11 cellular contexts compared by ENCODE assay signal in the genomic region with DNA sequence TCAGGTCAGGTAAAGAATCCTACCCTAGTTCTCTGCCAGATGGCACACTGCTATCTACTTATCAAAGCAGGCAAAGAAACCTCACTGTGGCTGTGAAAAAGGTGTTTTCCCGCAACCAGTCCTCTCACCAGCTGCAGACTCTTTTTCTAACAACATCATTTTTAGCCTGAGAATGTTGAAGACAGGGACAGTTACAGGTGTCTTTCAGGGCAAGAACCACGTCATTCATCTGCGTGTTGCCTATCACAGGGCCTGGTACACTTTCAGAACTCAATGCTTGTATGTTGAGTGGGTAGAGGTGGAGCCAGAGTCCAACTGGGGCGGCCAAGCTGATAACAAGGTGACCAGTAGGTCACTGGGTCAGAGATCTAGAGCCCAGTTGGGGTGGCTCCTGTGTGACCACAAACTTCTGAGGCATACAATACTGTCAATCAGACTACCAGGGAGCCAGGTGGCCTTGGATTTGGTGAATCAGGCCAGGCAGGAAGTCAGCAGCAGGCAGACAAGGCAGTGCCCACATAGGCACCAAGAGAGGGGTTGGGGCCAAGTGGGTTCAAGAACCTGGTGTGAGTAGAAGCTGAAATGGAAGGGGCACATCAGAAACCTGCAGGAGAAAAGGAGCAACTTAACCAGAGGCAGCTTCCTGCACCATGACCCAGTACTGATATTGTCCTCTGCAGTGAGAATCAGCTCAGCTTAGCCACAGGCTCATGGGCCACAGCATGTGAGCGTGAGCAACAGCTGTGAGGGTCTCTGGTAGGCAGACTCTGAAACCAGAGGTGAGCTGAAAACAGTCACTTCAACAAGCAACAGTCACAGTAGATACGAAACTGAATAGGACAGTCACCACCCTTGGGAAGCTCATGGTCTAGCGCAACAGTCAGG.
DNase-seq lines count a peak whose midpoint lies in the region; ATAC-seq and TF ChIP-seq lines count a peak whose summit lies in the region.
"Had no signal": no experiment of that assay in that cellular context is flagged by ENCODE, and none has a peak within 500 bp of the region (broad histone marks: within the 10 kb centered on the region; RNA-seq: fewer than 3 reads in every experiment).

No MANE protein-coding gene starts in this region.

- H3K79me1 ChIP-seq in neuronal stem cell (ENCODE audit: low read depth, low read length) = no peaks in the 10 kb centered on the region

- H2AFZ ChIP-seq in SU-DHL-6 (ENCODE audit: low read depth, low read length, severe bottlenecking) (no peak overlapping the region), neuronal stem cell (ENCODE audit: low read length) (no peak overlapping the region)

- no peak overlapping the region for H2BK120ac ChIP-seq in neuronal stem cell (ENCODE audit: low read depth, low read length)

- no peak overlapping the region for H3K14ac ChIP-seq in neuronal stem cell (ENCODE audit: low read length)

- H3K36me3 ChIP-seq in SU-DHL-6 (ENCODE audit: low read length) (no peaks in the 10 kb centered on the region), neuronal stem cell (replicated peaks in 1 of 2; ENCODE audit: control insufficient read depth in 2 of 2, insufficient read depth in 2 of 2, low read length in 2 of 2) (peaks cover 0 to 5% of the 10 kb centered on the region in 2 donors), testis (ENCODE audit: low read depth, missing control alignments) (no peaks in the 10 kb centered on the region)

- H3F3A ChIP-seq in SU-DHL-6 (ENCODE audit: insufficient read depth) = no peaks in the 10 kb centered on the region

- peak overlapping the region; percentile 13 for H2AK5ac ChIP-seq in neuronal stem cell (ENCODE audit: low read depth, low read length)

- no peaks in the 10 kb centered on the region for H3K9me3 ChIP-seq in SU-DHL-6 (ENCODE audit: insufficient read depth, low read length)
- H3K9me3 ChIP-seq in neuronal stem cell (replicated peaks in 1 of 2; ENCODE audit: control insufficient read depth in 2 of 2, insufficient read depth in 1 of 2, low read depth in 1 of 2, low read length in 2 of 2) = peaks cover 0 to 1% of the 10 kb centered on the region in 2 donors
- no peaks in the 10 kb centered on the region for H3K9me3 ChIP-seq in testis

- H3K79me2 ChIP-seq in SU-DHL-6 (ENCODE audit: insufficient read depth, low read length) = no peaks in the 10 kb centered on the region

- H2BK15ac ChIP-seq in neuronal stem cell (ENCODE audit: low read length) = no peak overlapping the region

- TF ChIP-seq POLR2A in testis (IDR thresholded peaks at IDR 0.05) = no peak

- peak; percentile 17 for DNase-seq in activated gamma-delta T cell treated with Interleukin-2 at 50 U/mL for 16 hours
- DNase-seq in activated gamma-delta T cell (lab: John Stamatoyannopoulos, UW) = no peak
- DNase-seq in neuronal stem cell (ENCODE audit: low spot score) = no peak
- no peak for DNase-seq in KBM-7
- DNase-seq in testis = no peak
- DNase-seq: dorsolateral prefrontal cortex, NCI-H187 treated with DMSO at 0.1 percent for 48 hours, nucleus accumbens had no signal

- H3K9me2 ChIP-seq in SU-DHL-6 (replicated peaks; ENCODE audit: insufficient read depth, low read length) = no peaks in the 10 kb centered on the region

- intact Hi-C loops in testis (cut with DNase I; ENCODE audit: low total_unique reads) = no loop called here

- H4K8ac ChIP-seq in neuronal stem cell (ENCODE audit: low read depth, low read length) = no peak overlapping the region

- H2BK5ac ChIP-seq in neuronal stem cell (ENCODE audit: low read length) = no peak overlapping the region

- H3K27me3 ChIP-seq in SU-DHL-6 (ENCODE audit: low read length) (no peaks in the 10 kb centered on the region), neuronal stem cell (ENCODE audit: control insufficient read depth in 3 of 3, insufficient read depth in 3 of 3, low read depth in 1 of 3, low read length in 3 of 3) (peaks cover 0 to 2% (median 0%) of the 10 kb centered on the region in 3 experiments), testis (no peaks in the 10 kb centered on the region)
- H3K27me3 ChIP-seq: dorsolateral prefrontal cortex had no signal

- H3K4ac ChIP-seq in neuronal stem cell (ENCODE audit: low read length) = no peak overlapping the region

- TF ChIP-seq CTCF in SU-DHL-6 (IDR thresholded peaks at IDR 0.05; ENCODE audit: insufficient read depth, low read length, poor library complexity, severe bottlenecking) (no peak), testis (IDR thresholded peaks at IDR 0.05) (no peak)

- H3K9ac ChIP-seq in SU-DHL-6 (ENCODE audit: low read length) (no peak overlapping the region), neuronal stem cell (ENCODE audit: low read depth, low read length, poor library complexity) (no peak overlapping the region)

- H3K18ac ChIP-seq in neuronal stem cell (ENCODE audit: low read length) = no peak overlapping the region

- no peaks in the 10 kb centered on the region for H4K20me1 ChIP-seq in SU-DHL-6 (ENCODE audit: low read depth, low read length)

- WGBS in neuronal stem cell (ENCODE audit: extremely low coverage in 2 of 2, insufficient read length in 2 of 2, insufficient replicate concordance in 1 of 2), 2 donors = no CpG with 5 or more reads among the region's 7 CpGs
- WGBS in testis, 2 donors = 92 to 94% methylated on average over 7 of the region's 7 CpGs

- H3K23ac ChIP-seq in neuronal stem cell (ENCODE audit: low read depth, low read length, poor library complexity) = peak overlapping the region; percentile 35

- H4K91ac ChIP-seq in neuronal stem cell (ENCODE audit: low read depth, low read length, poor library complexity) = peak overlapping the region; percentile 12

- H3K4me1 ChIP-seq in neuronal stem cell (ENCODE audit: control insufficient read depth in 2 of 2, insufficient read depth in 1 of 2, low read depth in 1 of 2, low read length in 2 of 2) (peaks cover 0 to 2% of the 10 kb centered on the region in 2 donors), testis (peaks cover 3% of the 10 kb centered on the region)

- H2BK12ac ChIP-seq in neuronal stem cell (ENCODE audit: low read length) = no peak overlapping the region

- in situ Hi-C loops in KBM-7 (cut with MboI; ENCODE audit: low pct_unique_long_range_greater_than_20kb, low sequenced_read_pairs) = no loop called here

- H3K4me2 ChIP-seq in SU-DHL-6 (ENCODE audit: low read depth, low read length, poor library complexity, severe bottlenecking) (no peak overlapping the region), neuronal stem cell (ENCODE audit: insufficient read depth, low read length, poor library complexity, severe bottlenecking) (no peak overlapping the region)

- peak; percentile 38 for ATAC-seq in GM21825 (IDR thresholded peaks at IDR 0.05; ENCODE audit: unreplicated experiment)
- ATAC-seq in HG02870 (IDR thresholded peaks at IDR 0.05; ENCODE audit: unreplicated experiment) = no peak

- H3K4me3 ChIP-seq in SU-DHL-6 (ENCODE audit: insufficient read depth, low read length, poor library complexity, severe bottlenecking) (no peak overlapping the region), neuronal stem cell (ENCODE audit: low read length in 2 of 2) (no peak overlapping the region), testis (no peak overlapping the region)
- H3K4me3 ChIP-seq: dorsolateral prefrontal cortex had no signal

- H3K27ac ChIP-seq in SU-DHL-6 (ENCODE audit: low read depth, low read length) (peak overlapping the region; percentile 13), neuronal stem cell (replicated peaks; ENCODE audit: low read length) (no peak overlapping the region), testis (no peak overlapping the region)
- H3K27ac ChIP-seq: dorsolateral prefrontal cortex had no signal
